Comparison of ENCODE assay signal across 14 cellular contexts in the genomic region with DNA sequence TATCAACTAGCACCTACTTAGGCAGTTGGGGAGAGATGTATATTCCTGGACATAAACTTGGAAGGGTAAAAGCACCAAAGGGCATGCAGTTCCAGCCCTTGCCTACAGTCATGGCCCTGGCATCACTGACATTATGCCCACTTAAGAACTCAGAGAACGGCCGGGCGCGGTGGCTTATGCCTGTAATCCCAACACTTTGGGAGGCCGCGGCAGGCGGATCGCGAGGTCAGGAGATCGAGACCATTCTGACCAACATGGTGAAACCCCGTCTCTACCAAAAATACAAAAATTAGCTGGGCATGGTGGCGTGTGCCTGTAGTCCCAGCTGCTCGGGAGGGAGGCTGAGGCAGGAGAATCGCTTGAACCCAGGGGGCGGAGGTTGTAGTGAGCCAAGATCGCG. TPM values are rescaled to one million over a fixed set of nuclear protein-coding genes. Genes with fewer than 3 reads are reported as not detected.
"Had no signal": no experiment of that assay in that cellular context is flagged by ENCODE, and none has a peak within 500 bp of the region (broad histone marks: within the 10 kb centered on the region; RNA-seq: fewer than 3 reads in every experiment).

No MANE protein-coding gene starts in this region.

RNA-seq across cellular contexts. Expression of a gene that starts 22.1 kb away (rescaled TPM):
- total RNA-seq: activated B cell treated with CpG ODN at 0.5 μM for 24 hours; cardiac muscle cell; kidney epithelial cell; naive thymus-derived CD8-positive, alpha-beta T cell; osteocyte had no signal

RNA-seq across cellular contexts. Expression of a gene that starts 30.4 kb away (rescaled TPM):
- total RNA-seq: activated B cell treated with CpG ODN at 0.5 μM for 24 hours, aorta, body of pancreas, cardiac muscle cell, chondrocyte, esophagus mucosa, kidney epithelial cell, osteocyte, posterior vena cava, right lobe of liver, skeletal muscle tissue, thyroid gland, ureter had no signal
